In genomic region chr6:130602151-130602770, GRCh38 we compare ENCODE assay signal across 10 cellular contexts.
DNase-seq lines count a peak whose midpoint lies in the region; ATAC-seq and TF ChIP-seq lines count a peak whose summit lies in the region.
"Had no signal": no experiment of that assay in that cellular context is flagged by ENCODE, and none has a peak within 500 bp of the region (broad histone marks: within the 10 kb centered on the region; RNA-seq: fewer than 3 reads in every experiment).

No MANE protein-coding gene starts in this region.

- DNase-seq in AG10803 (ENCODE audit: low read depth) (peak; percentile 93), KBM-7 (peak; percentile 78), kidney glomerular epithelial cell (lab: John Stamatoyannopoulos, UW) (peak; percentile 98), cerebellar cortex (ENCODE audit: low spot score) (no peak), HuH-7 (ENCODE audit: low spot score) (no peak), NCI-H2107 (lab: John Stamatoyannopoulos, UW) (no peak)
- peak; percentile 24 for DNase-seq in activated naive CD4-positive, alpha-beta T cell treated with anti-CD3 and anti-CD28 coated beads, Interleukin-2, amount 50 U/mL, for 16 hours
- DNase-seq: SIG-M5 had no signal

- no peak for ATAC-seq in HG02678 (IDR thresholded peaks at IDR 0.05; ENCODE audit: unreplicated experiment)

- no peak for TF ChIP-seq CTCF in AG10803 (conservative IDR thresholded peaks at IDR 0.05; ENCODE audit: low read length)

- in situ Hi-C loops in KBM-7 (cut with MboI; ENCODE audit: low pct_unique_long_range_greater_than_20kb, low sequenced_read_pairs): no loop called here

- no peak overlapping the region for H3K4me3 ChIP-seq in AG10803 (ENCODE audit: low read length)
- H3K4me3 ChIP-seq: ascending aorta had no signal

Comparison
In these comparisons a context has a peak if more than half of its experiments do, and no peak if none do; other contexts are left out.
1. DNase-seq: peak in AG10803 (single experiment), KBM-7 (single experiment), activated naive CD4-positive, alpha-beta T cell treated with anti-CD3 and anti-CD28 coated beads, Interleukin-2, amount 50 U/mL, for 16 hours (single experiment) and kidney glomerular epithelial cell (single experiment); none in cerebellar cortex (single experiment), HuH-7 (single experiment) and NCI-H2107 (single experiment).